In genomic region chr1:27332536-27333281, GRCh38 we compare ENCODE assay signal across 8 cellular contexts. TPM values are rescaled to one million over a fixed set of nuclear protein-coding genes. Genes with fewer than 3 reads are reported as not detected.
DNase-seq lines count a peak whose midpoint lies in the region; ATAC-seq, FAIRE-seq and TF ChIP-seq lines count a peak whose summit lies in the region.

No MANE protein-coding gene starts in this region.

- dilution Hi-C loops in keratinocyte (cut with MboI; ENCODE audit: extremely low pct_ligation_motif_present, low sequenced_read_pairs): no loop called here

- H3K4me1 Mint-ChIP-seq in T-helper 1 cell treated with Interleukin-12 subunit alpha and Interleukin-12 subunit beta and Interleukin-4 antibody, amounts not matched to agents 30 μg/mL and 1 μg/mL, for 36 hours (ENCODE audit: low read depth): peaks cover 15% of the 10 kb centered on the region

- intact Hi-C loops in body of pancreas (cut with DNase I): no loop called here

- H3K4me2 ChIP-seq in keratinocyte (ENCODE audit: control insufficient read depth, extremely low read depth, insufficient read depth, low read depth, low read length): no peak overlapping the region

- FAIRE-seq in keratinocyte (lab: Jason Lieb, UNC): no peak

- no peaks in the 10 kb centered on the region for H3K27me3 Mint-ChIP-seq in T-helper 1 cell treated with Interleukin-12 subunit alpha and Interleukin-12 subunit beta and Interleukin-4 antibody, amounts not matched to agents 30 μg/mL and 1 μg/mL, for 36 hours (ENCODE audit: low read depth)

- no peak overlapping the region for H3K9ac ChIP-seq in keratinocyte (ENCODE audit: control insufficient read depth, extremely low read depth, insufficient read depth, low read length)

- DNase-seq in BE2C (peak; percentile 45), H7 (peak; percentile 96), body of pancreas (peak; percentile 40 to 59 (median 48)), keratinocyte (ENCODE audit: low read depth, low spot score) (no peak)
- DNase-seq in stimulated activated CD8-positive, alpha-beta memory T cell treated with anti-CD3 and anti-CD28 coated beads, Interleukin-4, amount 100 ng/mL, for 24 hours (ENCODE audit: low read depth): peak; percentile 31

- H3K9me1 ChIP-seq in keratinocyte (ENCODE audit: control insufficient read depth, extremely low read depth, insufficient read depth, low read length): no peaks in the 10 kb centered on the region

- H3K4me3 Mint-ChIP-seq in T-helper 1 cell treated with Interleukin-12 subunit alpha and Interleukin-12 subunit beta and Interleukin-4 antibody, amounts not matched to agents 30 μg/mL and 1 μg/mL, for 36 hours: no peak overlapping the region

- H3K9me3 Mint-ChIP-seq in T-helper 1 cell treated with Interleukin-12 subunit alpha and Interleukin-12 subunit beta and Interleukin-4 antibody, amounts not matched to agents 30 μg/mL and 1 μg/mL, for 36 hours: no peaks in the 10 kb centered on the region

- peaks cover 26% of the 10 kb centered on the region for H3K36me3 Mint-ChIP-seq in T-helper 1 cell treated with Interleukin-12 subunit alpha and Interleukin-12 subunit beta and Interleukin-4 antibody, amounts not matched to agents 30 μg/mL and 1 μg/mL, for 36 hours (ENCODE audit: low read depth)

- ATAC-seq in body of pancreas (peak; percentile 60), HG03521 (IDR thresholded peaks at IDR 0.05; ENCODE audit: unreplicated experiment) (no peak), GM21390 (IDR thresholded peaks at IDR 0.05; ENCODE audit: unreplicated experiment) (no peak)

- no peaks in the 10 kb centered on the region for H3K9me3 ChIP-seq in BE2C
- no peaks in the 10 kb centered on the region for H3K9me3 ChIP-seq in body of pancreas
- no peaks in the 10 kb centered on the region for H3K9me3 ChIP-seq in keratinocyte (ENCODE audit: control insufficient read depth, low read depth, low read length)

- 54 to 58% methylated on average over 11 of the region's 11 CpGs for WGBS in body of pancreas, 2 donors

- no peak overlapping the region for H2AFZ ChIP-seq in keratinocyte (ENCODE audit: control insufficient read depth, low read length)

- TF ChIP-seq POLR2A in body of pancreas (IDR thresholded peaks at IDR 0.05): no peak

- H3K27me3 ChIP-seq in BE2C (no peaks in the 10 kb centered on the region), H7 (ENCODE audit: control insufficient read depth, insufficient read depth, low read length) (no peaks in the 10 kb centered on the region), body of pancreas (no peaks in the 10 kb centered on the region), keratinocyte (ENCODE audit: control insufficient read depth, extremely low read depth, insufficient read depth, low read length) (no peaks in the 10 kb centered on the region)

- TF ChIP-seq CTCF in BE2C (IDR thresholded peaks at IDR 0.05; ENCODE audit: low read depth, low read length) (peak; percentile 72), body of pancreas (IDR thresholded peaks at IDR 0.05) (peak; percentile 53 to 80 (median 73)), keratinocyte (optimal IDR thresholded peaks at IDR 0.05 in 1 of 3, IDR thresholded peaks at IDR 0.05 in 1 of 3, conservative IDR thresholded peaks at IDR 0.05 in 1 of 3; ENCODE audit: extremely low read depth in 1 of 3, insufficient read depth in 2 of 3, low read length in 3 of 3) (peak; percentile 83 to 94 (median 89))

- H3K36me3 ChIP-seq in BE2C (peaks cover 17% of the 10 kb centered on the region), H7 (replicated peaks; ENCODE audit: control insufficient read depth, insufficient read depth, low read length) (peaks cover 19% of the 10 kb centered on the region), body of pancreas (replicated peaks in 1 of 2; ENCODE audit: insufficient read depth in 1 of 2, low read depth in 2 of 2) (peaks cover 0 to 21% of the 10 kb centered on the region in 2 donors), keratinocyte (ENCODE audit: control insufficient read depth in 2 of 2, extremely low read depth in 1 of 2, insufficient read depth in 2 of 2, low read length in 2 of 2) (peaks cover 46 to 48% of the 10 kb centered on the region in 2 experiments)

- peak overlapping the region; percentile 52 for H3K27ac Mint-ChIP-seq in T-helper 1 cell treated with Interleukin-12 subunit alpha and Interleukin-12 subunit beta and Interleukin-4 antibody, amounts not matched to agents 30 μg/mL and 1 μg/mL, for 36 hours

- H3K4me1 ChIP-seq in BE2C: no peaks in the 10 kb centered on the region
- H3K4me1 ChIP-seq in body of pancreas: no peaks in the 10 kb centered on the region
- no peaks in the 10 kb centered on the region for H3K4me1 ChIP-seq in keratinocyte (ENCODE audit: control insufficient read depth, extremely low read depth, insufficient read depth, low read length)

- no peaks in the 10 kb centered on the region for H4K20me1 ChIP-seq in keratinocyte (ENCODE audit: control insufficient read depth, extremely low read depth, insufficient read depth, low read length)

- H3K4me3 ChIP-seq in BE2C (ENCODE audit: low read depth, low read length): no peak overlapping the region
- no peak overlapping the region for H3K4me3 ChIP-seq in H7 (ENCODE audit: insufficient read depth, low read depth, low read length)
- no peak overlapping the region for H3K4me3 ChIP-seq in body of pancreas
- no peak overlapping the region for H3K4me3 ChIP-seq in keratinocyte (ENCODE audit: control insufficient read depth in 2 of 3, extremely low read depth in 1 of 3, insufficient read depth in 2 of 3, low read depth in 1 of 3, low read length in 3 of 3)

- peaks cover 27% of the 10 kb centered on the region for H3K79me2 ChIP-seq in keratinocyte (ENCODE audit: control insufficient read depth, insufficient read depth, low read length)

- no peak overlapping the region for H3K27ac ChIP-seq in body of pancreas
- H3K27ac ChIP-seq in keratinocyte (ENCODE audit: control insufficient read depth, insufficient read depth, low read length): no peak overlapping the region

RNA-seq across cellular contexts. Expression of gene SYTL1, which starts 9.1 kb away (rescaled TPM):
- 0.88 TPM for polyA plus RNA-seq in BE2C (2012; ENCODE audit: insufficient read depth, insufficient read length, low read depth)
- 5.6 and 6.4 TPM in 2 replicates for total RNA-seq in H7 (2014; rRNA removed; shearing (Covaris generic))
- total RNA-seq in body of pancreas: 100 to 1,000 TPM; 107 to 129 TPM
- 15.5 to 34.0 TPM (median 15.6 TPM) in 3 replicates for polyA plus RNA-seq in keratinocyte
- 29.4 TPM for polyA plus RNA-seq in keratinocyte (2011; ENCODE audit: low read depth)
- polyA plus RNA-seq in keratinocyte (2011; cell fraction: cytosol; rRNA removed): 5.3 and 15.1 TPM in 2 replicates
- 87.0 and 125 TPM in 2 replicates for polyA plus RNA-seq in keratinocyte (2011; cell fraction: nucleus; rRNA removed)
- 16.6 and 45.8 TPM in 2 replicates for polyA plus RNA-seq in keratinocyte (2012; ENCODE audit: low replicate concordance)
- 6.7 to 17.0 TPM (median 14.7 TPM) in 3 replicates for polyA minus RNA-seq in keratinocyte
- polyA minus RNA-seq in keratinocyte (2011; cell fraction: cytosol; rRNA and poly(A)+ RNA removed): 18.2 TPM
- 17.2 and 18.4 TPM in 2 replicates for polyA minus RNA-seq in keratinocyte (2011; cell fraction: nucleus; rRNA and poly(A)+ RNA removed)

RNA-seq across cellular contexts. Expression of gene TMEM222, which starts 10.7 kb away (rescaled TPM):
- 71.8 TPM for polyA plus RNA-seq in BE2C (2012; ENCODE audit: insufficient read depth, insufficient read length, low read depth)
- 41.0 and 53.4 TPM in 2 replicates for total RNA-seq in H7 (2014; rRNA removed; shearing (Covaris generic))
- total RNA-seq in body of pancreas: 10 to 100 TPM in 1 of 2 donors, 1 to 10 TPM in 1; 8.6 to 20.0 TPM
- 23.7 to 40.4 TPM (median 31.3 TPM) in 3 replicates for polyA plus RNA-seq in keratinocyte
- polyA plus RNA-seq in keratinocyte (2011; ENCODE audit: low read depth): 13.3 TPM
- 26.2 and 37.3 TPM in 2 replicates for polyA plus RNA-seq in keratinocyte (2011; cell fraction: cytosol; rRNA removed)
- polyA plus RNA-seq in keratinocyte (2011; cell fraction: nucleus; rRNA removed): 31.0 and 40.8 TPM in 2 replicates
- 26.1 and 38.1 TPM in 2 replicates for polyA plus RNA-seq in keratinocyte (2012; ENCODE audit: low replicate concordance)
- 37.5 to 70.7 TPM (median 37.8 TPM) in 3 replicates for polyA minus RNA-seq in keratinocyte
- 35.7 TPM for polyA minus RNA-seq in keratinocyte (2011; cell fraction: cytosol; rRNA and poly(A)+ RNA removed)
- polyA minus RNA-seq in keratinocyte (2011; cell fraction: nucleus; rRNA and poly(A)+ RNA removed): 14.2 and 17.1 TPM in 2 replicates

RNA-seq across cellular contexts. Expression of gene MAP3K6, which starts 34.1 kb away (rescaled TPM):
- 3.6 TPM for polyA plus RNA-seq in BE2C (2012; ENCODE audit: insufficient read depth, insufficient read length, low read depth)
- 10.7 and 14.6 TPM in 2 replicates for total RNA-seq in H7 (2014; rRNA removed; shearing (Covaris generic))
- total RNA-seq in body of pancreas: 10 to 100 TPM; 28.8 to 31.3 TPM
- polyA plus RNA-seq in keratinocyte: 13.4 to 19.3 TPM (median 16.7 TPM) in 3 replicates
- 38.7 TPM for polyA plus RNA-seq in keratinocyte (2011; ENCODE audit: low read depth)
- 6.8 and 10.8 TPM in 2 replicates for polyA plus RNA-seq in keratinocyte (2011; cell fraction: cytosol; rRNA removed)
- 40.2 and 58.7 TPM in 2 replicates for polyA plus RNA-seq in keratinocyte (2011; cell fraction: nucleus; rRNA removed)
- polyA plus RNA-seq in keratinocyte (2012; ENCODE audit: low replicate concordance): 33.3 and 36.1 TPM in 2 replicates
- polyA minus RNA-seq in keratinocyte: 18.5 to 49.4 TPM (median 19.1 TPM) in 3 replicates
- polyA minus RNA-seq in keratinocyte (2011; cell fraction: cytosol; rRNA and poly(A)+ RNA removed): 18.6 TPM
- polyA minus RNA-seq in keratinocyte (2011; cell fraction: nucleus; rRNA and poly(A)+ RNA removed): 24.6 and 25.2 TPM in 2 replicates

RNA-seq across cellular contexts. Expression of gene FCN3, which starts 41.9 kb away (rescaled TPM):
- polyA plus RNA-seq in BE2C (2012; ENCODE audit: insufficient read depth, insufficient read length, low read depth): not detected
- total RNA-seq in H7 (2014; rRNA removed; shearing (Covaris generic)): 0.14 TPM in 1 of 2 replicates, not detected in the other
- total RNA-seq in body of pancreas: 1 to 10 TPM; 1.3 to 1.6 TPM
- 0.08 TPM in 1 of 3 replicates, not detected in the others for polyA plus RNA-seq in keratinocyte
- polyA plus RNA-seq in keratinocyte (2011; ENCODE audit: low read depth): not detected
- not detected in 2 replicates for polyA plus RNA-seq in keratinocyte (2011; cell fraction: cytosol; rRNA removed)
- polyA plus RNA-seq in keratinocyte (2011; cell fraction: nucleus; rRNA removed): 0.20 and 0.31 TPM in 2 replicates
- 0.39 TPM in 1 of 2 replicates, not detected in the other for polyA plus RNA-seq in keratinocyte (2012; ENCODE audit: low replicate concordance)
- polyA minus RNA-seq in keratinocyte: 0.22 TPM in 1 of 3 replicates, not detected in the others
- not detected for polyA minus RNA-seq in keratinocyte (2011; cell fraction: cytosol; rRNA and poly(A)+ RNA removed)
- polyA minus RNA-seq in keratinocyte (2011; cell fraction: nucleus; rRNA and poly(A)+ RNA removed): not detected in 2 replicates

RNA-seq across cellular contexts. Expression of gene CD164L2, which starts 50.4 kb away (rescaled TPM):
- not detected for polyA plus RNA-seq in BE2C (2012; ENCODE audit: insufficient read depth, insufficient read length, low read depth)
- 1.7 and 3.8 TPM in 2 replicates for total RNA-seq in H7 (2014; rRNA removed; shearing (Covaris generic))
- total RNA-seq in body of pancreas: 1 to 10 TPM in 1 of 2 donors, not detected in 1; 1.3 TPM
- 2.6 to 5.9 TPM (median 2.7 TPM) in 3 replicates for polyA plus RNA-seq in keratinocyte
- 1.1 TPM for polyA plus RNA-seq in keratinocyte (2011; ENCODE audit: low read depth)
- 0.95 and 2.5 TPM in 2 replicates for polyA plus RNA-seq in keratinocyte (2011; cell fraction: cytosol; rRNA removed)
- 6.5 and 8.5 TPM in 2 replicates for polyA plus RNA-seq in keratinocyte (2011; cell fraction: nucleus; rRNA removed)
- 3.7 and 6.7 TPM in 2 replicates for polyA plus RNA-seq in keratinocyte (2012; ENCODE audit: low replicate concordance)
- 1.4 to 4.5 TPM (median 1.7 TPM) in 3 replicates for polyA minus RNA-seq in keratinocyte
- not detected for polyA minus RNA-seq in keratinocyte (2011; cell fraction: cytosol; rRNA and poly(A)+ RNA removed)
- 0.39 and 1.3 TPM in 2 replicates for polyA minus RNA-seq in keratinocyte (2011; cell fraction: nucleus; rRNA and poly(A)+ RNA removed)

Comparison
In these comparisons a context has a peak if more than half of its experiments do, and no peak if none do; other contexts are left out.
1. RNA of gene SYTL1, which starts 9.1 kb away (total RNA-seq): 107 to 129 TPM in body of pancreas; 5.6 to 6.4 TPM in H7; every median in the first group is over 10 times any median in the second.
2. Peak in every context shown above with its lines, with median percentiles within 50 percentile points of each other: CTCF ChIP-seq.